ENCODE assay signal across 17 cellular contexts in genomic region chr5:124725622-124726258, GRCh38. TPM values are rescaled to one million over a fixed set of nuclear protein-coding genes. Genes with fewer than 3 reads are reported as not detected.
DNase-seq lines count a peak whose midpoint lies in the region; ATAC-seq, FAIRE-seq and TF ChIP-seq lines count a peak whose summit lies in the region.
"Had no signal": no experiment of that assay in that cellular context is flagged by ENCODE, and none has a peak within 500 bp of the region (broad histone marks: within the 10 kb centered on the region; RNA-seq: fewer than 3 reads in every experiment).

No MANE protein-coding gene starts in this region.

- BruUV-seq in HepG2 (replicated peaks; lab: Mats Ljungman, UMichigan) (no TSS peak), Panc1 (replicated peaks; lab: Mats Ljungman, UMichigan) (TSS peak; percentile 47)

- H3K27ac Mint-ChIP-seq in activated T-cell treated with anti-CD3 and anti-CD28 coated beads, Interleukin-2, amount 50 U/mL, for 24 hours: no peak overlapping the region

- 72% methylated on average over 4 of the region's 4 CpGs for WGBS in liver
- 63% methylated on average over 4 of the region's 4 CpGs for WGBS in HepG2 (ENCODE audit: low lambda C conversion rate)
- 52% methylated on average over 3 of the region's 4 CpGs for WGBS in right lobe of liver (ENCODE audit: insufficient coverage, low coverage, low lambda C conversion rate, missing lambda C conversion rate)

- intact Hi-C loops in HepG2 (cut with micrococcal nuclease; ENCODE audit: unreplicated experiment): no loop called here
- intact Hi-C loops in Panc1 (cut with micrococcal nuclease; ENCODE audit: unreplicated experiment): no loop called here
- intact Hi-C loops in right lobe of liver (cut with DNase I): no loop called here

- H3K79me2 ChIP-seq in HepG2 (ENCODE audit: insufficient read depth, low read length): no peaks in the 10 kb centered on the region

- peaks cover 2% of the 10 kb centered on the region for H3K27me3 Mint-ChIP-seq in activated T-cell treated with anti-CD3 and anti-CD28 coated beads, Interleukin-2, amount 50 U/mL, for 24 hours

- TF ChIP-seq RAD21 in liver (IDR thresholded peaks at IDR 0.05) (peak in 1 of 2 donors; percentile 22), HepG2 (CRISPR knock-in tag; IDR thresholded peaks at IDR 0.05) (no peak)

- H3K4me3 ChIP-seq in liver (ENCODE audit: low read depth in 1 of 3, low read length in 3 of 3): no peak overlapping the region
- no peak overlapping the region for H3K4me3 ChIP-seq in HepG2 (replicated peaks in 1 of 3; ENCODE audit: insufficient read depth in 1 of 3, low read depth in 2 of 3, low read length in 3 of 3)
- H3K4me3 ChIP-seq in Panc1 (ENCODE audit: low read depth in 2 of 2, low read length in 2 of 2): no peak overlapping the region
- H3K4me3 ChIP-seq in right lobe of liver: no peak overlapping the region
- H3K4me3 ChIP-seq: GM23248 had no signal

- H2AFZ ChIP-seq in HepG2 (ENCODE audit: low read length): no peak overlapping the region
- H2AFZ ChIP-seq: GM23248 had no signal

- H3K27me3 ChIP-seq in liver (ENCODE audit: control insufficient read depth in 4 of 4, insufficient read depth in 4 of 4, low read length in 3 of 4): no peaks in the 10 kb centered on the region
- H3K27me3 ChIP-seq in HepG2 (ENCODE audit: control insufficient read depth in 1 of 2, insufficient read depth in 2 of 2, low read length in 2 of 2): 0 out of 5 replicates have a peak, but pooled peaks cover 0 to 2% of the 10 kb centered on the region in 2 experiments
- no peaks in the 10 kb centered on the region for H3K27me3 ChIP-seq in Panc1 (ENCODE audit: control insufficient read depth, insufficient read depth, low read length)
- H3K27me3 ChIP-seq in right lobe of liver: no peaks in the 10 kb centered on the region

- CTCF ChIA-PET in HepG2 (lab: Yijun Ruan, JAX; ENCODE audit: low intra/inter-chr PET ratio, low total read pairs) (no interaction called here), Panc1 (lab: Charles Lee) (no interaction called here)

- H3K9me3 Mint-ChIP-seq in activated T-cell treated with anti-CD3 and anti-CD28 coated beads, Interleukin-2, amount 50 U/mL, for 24 hours: no peaks in the 10 kb centered on the region

- no peak overlapping the region for H3K9ac ChIP-seq in liver (ENCODE audit: low read depth in 1 of 2, low read length in 2 of 2)
- no peak overlapping the region for H3K9ac ChIP-seq in HepG2 (ENCODE audit: insufficient read depth, low read depth, low read length)
- H3K9ac ChIP-seq: GM23248 had no signal

- H3K27ac ChIP-seq in liver (ENCODE audit: low read depth in 1 of 2, low read length in 2 of 2): peak overlapping the region; percentile 14 to 30
- H3K27ac ChIP-seq in HepG2 (ENCODE audit: extremely low read length, insufficient read depth, low read length): no peak overlapping the region
- H3K27ac ChIP-seq in Panc1 (ENCODE audit: low read length): peak overlapping the region; percentile 76
- H3K27ac ChIP-seq in right lobe of liver: peak overlapping the region in 1 of 3 donors; percentile 38
- H3K27ac ChIP-seq: GM23248 had no signal

- H3K4me2 ChIP-seq in HepG2 (ENCODE audit: low read depth, low read length): no peak overlapping the region

- in situ Hi-C loops in HepG2 (cut with HindIII; ENCODE audit: extremely low pct_ligation_motif_present, low pct_unique_long_range_greater_than_20kb) (no loop called here), Panc1 (cut with HindIII; ENCODE audit: low pct_unique_long_range_greater_than_20kb, low sequenced_read_pairs) (no loop called here)

- no peaks in the 10 kb centered on the region for H3K36me3 Mint-ChIP-seq in activated T-cell treated with anti-CD3 and anti-CD28 coated beads, Interleukin-2, amount 50 U/mL, for 24 hours (ENCODE audit: low read depth)

- TF ChIP-seq EP300 in HepG2 (IDR thresholded peaks at IDR 0.05; ENCODE audit: low read depth in 2 of 2, low read length in 2 of 2) (no peak), HepG2 (CRISPR knock-in tag; IDR thresholded peaks at IDR 0.05; ENCODE audit: borderline replicate concordance) (no peak)

- FAIRE-seq in HepG2 (lab: Jason Lieb, UNC): no peak

- H3K36me3 ChIP-seq in liver (ENCODE audit: control insufficient read depth in 4 of 4, insufficient read depth in 3 of 4, low read depth in 1 of 4, low read length in 3 of 4) (no peaks in the 10 kb centered on the region), HepG2 (replicated peaks in 1 of 2; ENCODE audit: control insufficient read depth in 1 of 2, insufficient read depth in 2 of 2, low read length in 2 of 2) (no peaks in the 10 kb centered on the region), Panc1 (ENCODE audit: control insufficient read depth, insufficient read depth, low read length) (no peaks in the 10 kb centered on the region), right lobe of liver (no peaks in the 10 kb centered on the region)

- H3K4me1 Mint-ChIP-seq in activated T-cell treated with anti-CD3 and anti-CD28 coated beads, Interleukin-2, amount 50 U/mL, for 24 hours (ENCODE audit: low read depth): no peaks in the 10 kb centered on the region

- no peak for TF ChIP-seq CTCF in liver (IDR thresholded peaks at IDR 0.05; ENCODE audit: low read depth, low read length, missing input control)
- TF ChIP-seq CTCF in HepG2 (CRISPR knock-in tag; IDR thresholded peaks at IDR 0.05): no peak
- no peak for TF ChIP-seq CTCF in Panc1 (IDR thresholded peaks at IDR 0.05)
- no peak for TF ChIP-seq CTCF in right lobe of liver (IDR thresholded peaks at IDR 0.05)

- no peaks in the 10 kb centered on the region for H4K20me1 ChIP-seq in HepG2 (ENCODE audit: insufficient read depth, low read length)

- DNase-seq in HepG2 (ENCODE audit: low spot score) (no peak), Panc1 (ENCODE audit: low read depth, low spot score) (no peak), right lobe of liver (no peak), GDM1 (lab: John Stamatoyannopoulos, UW) (no peak), NCI-H146 (lab: John Stamatoyannopoulos, UW) (no peak)
- DNase-seq in activated T-cell treated with anti-CD3 and anti-CD28 coated beads, Interleukin-2, amount 50 U/mL, for 24 hours: no peak
- DNase-seq: DMS 273 treated with DMSO at 0.1 percent for 48 hours, GM23248, Kasumi-1, NCI-H1105, NCI-H1694 treated with DMSO at 0.1 percent for 48 hours, NCI-H2107, NCI-H2227 treated with DMSO at 0.1 percent for 48 hours, NCI-H524 treated with DMSO at 0.1 percent for 48 hours, RPMI8226 had no signal

- POLR2A ChIA-PET in HepG2 (lab: Yijun Ruan, JAX) (no interaction called here), Panc1 (lab: Charles Lee) (no interaction called here)

- H3K4me1 ChIP-seq in liver (ENCODE audit: control insufficient read depth in 4 of 4, insufficient read depth in 4 of 4, low read length in 3 of 4) (peaks cover 10 to 26% (median 18%) of the 10 kb centered on the region in 4 donors), HepG2 (ENCODE audit: insufficient read depth, low read length) (peaks cover 7% of the 10 kb centered on the region), Panc1 (ENCODE audit: control insufficient read depth, insufficient read depth, low read length) (peaks cover 83% of the 10 kb centered on the region), right lobe of liver (peaks cover 0 to 25% (median 10%) of the 10 kb centered on the region in 4 donors)

- no peak overlapping the region for H3K4me3 Mint-ChIP-seq in activated T-cell treated with anti-CD3 and anti-CD28 coated beads, Interleukin-2, amount 50 U/mL, for 24 hours

- no peak for ATAC-seq in HepG2
- ATAC-seq in Panc1: 0 out of 2 replicates have a peak, but pooled peaks have one; percentile 40
- ATAC-seq in right lobe of liver: peak; percentile 67 to 73 (median 69)
- no peak for ATAC-seq in HG02588 (IDR thresholded peaks at IDR 0.05; ENCODE audit: unreplicated experiment)

- no peaks in the 10 kb centered on the region for H3K9me3 ChIP-seq in liver (ENCODE audit: control insufficient read depth in 4 of 4, low read length in 3 of 4)
- H3K9me3 ChIP-seq in HepG2 (ENCODE audit: low read length): no peaks in the 10 kb centered on the region
- no peaks in the 10 kb centered on the region for H3K9me3 ChIP-seq in Panc1 (ENCODE audit: control insufficient read depth, insufficient read depth, low read depth, low read length)
- H3K9me3 ChIP-seq in right lobe of liver: no peaks in the 10 kb centered on the region

- TF ChIP-seq POLR2A in HepG2 (IDR thresholded peaks at IDR 0.05; ENCODE audit: insufficient read depth in 1 of 2, low read depth in 2 of 2, low read length in 2 of 2) (no peak), right lobe of liver (IDR thresholded peaks at IDR 0.05) (no peak)

TF ChIP-seq in HepG2, 621 proteins besides CTCF, POLR2A, EP300 and RAD21 (continues in another document):
- TF ChIP-seq FOSL2 (CRISPR knock-in tag; IDR thresholded peaks at IDR 0.05) (no peak), REXO4 (CRISPR knock-in tag; IDR thresholded peaks at IDR 0.05; ENCODE audit: borderline replicate concordance) (no peak)

RNA-seq across cellular contexts. Expression of gene ZNF608, which starts 20.7 kb away (rescaled TPM):
- 1 to 10 TPM; 3.9 to 7.6 TPM for total RNA-seq in liver
- polyA plus RNA-seq in liver: 1 to 10 TPM; 1.4 to 2.5 TPM
- total RNA-seq in HepG2 (2016; rRNA removed; fragmentation: Illumina TruSeq; extraction: Trizol): 0.83 and 0.91 TPM in 2 replicates
- total RNA-seq in HepG2 (2016; cell fraction: cytosol; rRNA removed; fragmentation: Illumina TruSeq; extraction: Trizol; ENCODE audit: low read depth): 1.4 and 2.0 TPM in 2 replicates
- 1.1 and 1.2 TPM in 2 replicates for total RNA-seq in HepG2 (2016; cell fraction: insoluble cytoplasmic fraction; rRNA removed; fragmentation: Illumina TruSeq; extraction: Trizol)
- 0.62 and 0.77 TPM in 2 replicates for total RNA-seq in HepG2 (2016; cell fraction: membrane; rRNA removed; fragmentation: Illumina TruSeq; extraction: Trizol)
- 1.5 and 2.1 TPM in 2 replicates for total RNA-seq in HepG2 (2016; cell fraction: nucleus; rRNA removed; fragmentation: Illumina TruSeq; extraction: Trizol)
- 0.66 and 0.68 TPM in 2 replicates for polyA plus RNA-seq in HepG2 (2011; rRNA removed)
- 0.28 and 0.31 TPM in 2 replicates for polyA plus RNA-seq in HepG2 (2011; cell fraction: cytosol; rRNA removed)
- 0.59 and 0.93 TPM in 2 replicates for polyA plus RNA-seq in HepG2 (2011; cell fraction: nucleus; rRNA removed)
- polyA plus RNA-seq in HepG2 (2012): 1.4 and 1.5 TPM in 2 replicates
- polyA plus RNA-seq in HepG2 (2016; cell fraction: cytosol; fragmentation: Illumina TruSeq; extraction: Trizol; ENCODE audit: low read depth): 0.07 TPM in 2 replicates
- polyA plus RNA-seq in HepG2 (2016; cell fraction: insoluble cytoplasmic fraction; fragmentation: Illumina TruSeq; extraction: Trizol; ENCODE audit: low read depth): 0.53 and 0.63 TPM in 2 replicates
- 0.08 and 0.11 TPM in 2 replicates for polyA plus RNA-seq in HepG2 (2016; cell fraction: membrane; fragmentation: Illumina TruSeq; extraction: Trizol; ENCODE audit: low read depth)
- 1.4 TPM in 2 replicates for polyA plus RNA-seq in HepG2 (2016; cell fraction: nucleus; fragmentation: Illumina TruSeq; extraction: Trizol; ENCODE audit: insufficient read depth, low read depth)
- polyA minus RNA-seq in HepG2 (2011; rRNA and poly(A)+ RNA removed; ENCODE audit: low replicate concordance): 2.3 TPM in 1 of 2 replicates, not detected in the other
- 0.79 and 1.3 TPM in 2 replicates for polyA minus RNA-seq in HepG2 (2011; cell fraction: cytosol; rRNA and poly(A)+ RNA removed)
- polyA minus RNA-seq in HepG2 (2011; cell fraction: nucleus; rRNA and poly(A)+ RNA removed): 2.1 and 2.3 TPM in 2 replicates
- 37.5 TPM for total RNA-seq in Panc1 (2021; ENCODE audit: unreplicated experiment)
- polyA plus RNA-seq in Panc1 (2012; ENCODE audit: insufficient read length): 22.8 TPM
- total RNA-seq in right lobe of liver: 1 to 10 TPM; 3.9 to 6.5 (median 4.9) TPM

Comparison
In these comparisons a context has a peak if more than half of its experiments do, and no peak if none do; other contexts are left out.
1. ATAC-seq: peak in Panc1 (single experiment) and right lobe of liver (4 of 4); none in HepG2 (single experiment) and HG02588 (single experiment).